In the genomic region with DNA sequence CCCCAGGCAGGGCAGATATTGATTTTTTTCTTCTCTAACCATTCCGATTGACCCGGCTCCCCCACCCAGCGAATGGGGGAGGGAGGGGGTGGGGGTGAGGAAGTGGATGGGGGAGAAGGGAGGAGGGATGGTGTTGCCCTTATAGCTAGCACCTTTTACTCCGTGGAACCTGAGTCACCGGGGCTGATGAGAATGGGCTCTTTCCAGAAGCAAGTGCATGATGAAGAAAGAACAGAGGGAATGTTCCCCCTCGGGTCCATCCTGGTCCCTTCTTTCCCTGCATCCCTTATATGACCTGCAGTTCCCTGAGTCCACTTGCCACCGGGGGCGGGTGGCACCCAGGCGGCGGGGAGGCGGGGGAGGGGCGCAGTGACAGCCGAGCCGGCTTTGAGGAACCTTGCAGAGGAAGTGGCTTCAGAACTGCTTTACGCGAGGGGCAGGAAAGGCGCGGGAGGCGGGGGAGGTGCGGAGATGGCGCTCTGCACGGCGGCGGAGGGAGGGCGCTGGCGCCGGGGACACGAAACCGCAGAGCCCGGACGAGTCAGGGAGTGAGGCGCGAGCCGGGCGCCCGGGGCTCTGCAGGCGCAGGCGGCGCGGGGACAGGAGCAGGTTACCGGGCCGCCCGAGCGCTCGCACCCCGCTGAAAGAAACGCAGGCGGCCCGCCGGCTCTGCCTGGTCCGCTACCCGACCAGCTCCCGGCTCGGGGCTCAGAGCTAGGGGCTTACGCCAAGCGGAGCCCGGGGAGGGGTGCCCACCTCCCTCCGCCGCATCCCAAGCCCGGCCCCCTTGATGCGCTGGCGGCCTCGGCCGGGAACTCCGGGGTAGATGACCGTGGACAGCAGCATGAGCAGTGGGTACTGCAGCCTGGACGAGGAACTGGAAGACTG, we compare ENCODE assay signal across 8 cellular contexts. TPM values are rescaled to one million over a fixed set of nuclear protein-coding genes. Genes with fewer than 3 reads are reported as not detected.
DNase-seq lines count a peak whose midpoint lies in the region; ATAC-seq lines count a peak whose summit lies in the region.

No MANE protein-coding gene starts in this region.

- peak overlapping the region; percentile 93 for H3K4me3 Mint-ChIP-seq in dendritic cell treated with granulocyte-macrophage colony-stimulating factor and Interleukin-4, amounts not matched to agents 40 ng/mL and 50 ng/mL, for 4 days

- peaks cover 68% of the 10 kb centered on the region for H3K4me1 Mint-ChIP-seq in dendritic cell treated with granulocyte-macrophage colony-stimulating factor and Interleukin-4, amounts not matched to agents 40 ng/mL and 50 ng/mL, for 4 days (ENCODE audit: low read depth)

- DNase-seq in NCI-H1417 (lab: John Stamatoyannopoulos, UW) = peak; percentile 84 to 90 (median 89)
- no peak for DNase-seq in NCI-H1417 treated with DMSO at 0.1 percent for 48 hours (lab: John Stamatoyannopoulos, UW)
- DNase-seq in NCI-H748 treated with DMSO at 0.1 percent for 48 hours (lab: John Stamatoyannopoulos, UW) = peak; percentile 23
- peak; percentile 64 to 81 for DNase-seq in activated CD4-positive, alpha-beta T cell treated with anti-CD3 and anti-CD28 coated beads, Interleukin-2, amount 50 U/mL, for 24 hours (ENCODE audit: low read depth in 1 of 2, low spot score in 1 of 2)
- peak; percentile 25 to 45 for DNase-seq in lung microvascular endothelial cell (ENCODE audit: low read depth in 2 of 2)
- DNase-seq in stimulated activated CD4-positive, alpha-beta T cell treated with anti-CD3 and anti-CD28 coated beads, TNF-alpha, amount 100 ng/mL, for 4 hours (ENCODE audit: low read depth in 3 of 3) = peak; percentile 76 to 83 (median 80)

- H3K27ac Mint-ChIP-seq in dendritic cell treated with granulocyte-macrophage colony-stimulating factor and Interleukin-4, amounts not matched to agents 40 ng/mL and 50 ng/mL, for 4 days = peak overlapping the region; percentile 93

- no peaks in the 10 kb centered on the region for H3K9me3 Mint-ChIP-seq in dendritic cell treated with granulocyte-macrophage colony-stimulating factor and Interleukin-4, amounts not matched to agents 40 ng/mL and 50 ng/mL, for 4 days

- ATAC-seq in HG03064 (IDR thresholded peaks at IDR 0.05; ENCODE audit: low read depth, unreplicated experiment) = peak; percentile 54

- H3K27me3 Mint-ChIP-seq in dendritic cell treated with granulocyte-macrophage colony-stimulating factor and Interleukin-4, amounts not matched to agents 40 ng/mL and 50 ng/mL, for 4 days = no peaks in the 10 kb centered on the region

- peaks cover 40% of the 10 kb centered on the region for H3K36me3 Mint-ChIP-seq in dendritic cell treated with granulocyte-macrophage colony-stimulating factor and Interleukin-4, amounts not matched to agents 40 ng/mL and 50 ng/mL, for 4 days (ENCODE audit: low read depth)

- intact Hi-C loops in dendritic cell treated with granulocyte-macrophage colony-stimulating factor and Interleukin-4, amounts not matched to agents 40 ng/mL and 50 ng/mL, for 4 days (cut with micrococcal nuclease) = no loop called here

RNA-seq across cellular contexts. Expression of a gene that starts 49.7 kb away (rescaled TPM):
- total RNA-seq in lung microvascular endothelial cell = under 0.01 and 0.22 TPM in 2 replicates

RNA-seq across cellular contexts. Expression of a gene that starts 55.3 kb away (rescaled TPM):
- 34.2 and 45.4 TPM in 2 replicates for total RNA-seq in lung microvascular endothelial cell
